ENCODE assay signal across 16 cellular contexts in the genomic region with DNA sequence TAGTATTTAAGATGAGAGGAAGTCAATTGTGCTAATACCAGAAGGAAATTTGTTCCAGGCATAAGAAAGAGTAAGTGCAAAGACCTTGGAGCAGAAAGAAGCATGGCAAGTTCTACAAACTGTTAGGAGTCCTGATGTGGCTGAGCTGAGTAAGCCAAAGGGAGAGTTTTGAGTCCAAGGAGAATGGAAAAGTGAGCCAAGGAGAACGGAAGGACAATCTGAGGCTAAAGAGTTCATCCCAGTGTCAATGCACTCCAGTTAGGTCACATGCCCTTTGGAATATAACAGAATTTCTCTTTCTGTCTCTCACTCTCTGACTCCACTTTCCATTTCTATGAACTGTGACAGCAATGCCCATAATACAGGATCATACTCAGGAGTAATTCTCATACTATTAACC.
A peak's percentile ranks its signal among the peaks of the same experiment; 100 is the strongest.
DNase-seq lines count a peak whose midpoint lies in the region; ATAC-seq, FAIRE-seq and TF ChIP-seq lines count a peak whose summit lies in the region.
"Had no signal": no experiment of that assay in that cellular context is flagged by ENCODE, and none has a peak within 500 bp of the region (broad histone marks: within the 10 kb centered on the region; RNA-seq: fewer than 3 reads in every experiment).

No MANE protein-coding gene starts in this region.

- H4K91ac ChIP-seq in H1 (replicated peaks; ENCODE audit: insufficient read length, low read length) = no peak overlapping the region

- H2AFZ ChIP-seq in HepG2 (ENCODE audit: low read length) = no peak overlapping the region
- H2AFZ ChIP-seq in H1 (ENCODE audit: low read length) = 0 out of 2 replicates have a peak overlapping the region, but pooled peaks have one; percentile 26
- no peak overlapping the region for H2AFZ ChIP-seq in osteoblast (ENCODE audit: low read length)

- H3K4me1 ChIP-seq in liver (ENCODE audit: control insufficient read depth in 4 of 4, insufficient read depth in 4 of 4, low read length in 3 of 4) = no peaks in the 10 kb centered on the region
- no peaks in the 10 kb centered on the region for H3K4me1 ChIP-seq in HepG2 (ENCODE audit: insufficient read depth, low read length)
- peaks cover 0 to 3% (median 0%) of the 10 kb centered on the region in 4 experiments; a peak in 1 of 7 replicates for H3K4me1 ChIP-seq in H1 (replicated peaks in 1 of 4; ENCODE audit: control insufficient read depth in 3 of 4, insufficient read depth in 4 of 4, low read length in 3 of 4)
- H3K4me1 ChIP-seq in osteoblast (ENCODE audit: insufficient read depth, low read length) = no peaks in the 10 kb centered on the region

- H3K9ac ChIP-seq in liver (ENCODE audit: low read depth in 1 of 2, low read length in 2 of 2) = no peak overlapping the region
- no peak overlapping the region for H3K9ac ChIP-seq in HepG2 (ENCODE audit: insufficient read depth, low read depth, low read length)
- H3K9ac ChIP-seq in H1 (replicated peaks in 1 of 4; ENCODE audit: extremely low read depth in 1 of 4, low read depth in 3 of 4, low read length in 3 of 4) = no peak overlapping the region
- H3K9ac ChIP-seq: BLaER1 treated with 17β-estradiol and CSF1 and Interleukin-3, amounts not matched to agents 10 nM and 100 nM had no signal

- H4K8ac ChIP-seq in H1 (ENCODE audit: extremely low read depth, insufficient read depth, low read length) = no peak overlapping the region

- H3K4me2 ChIP-seq in HepG2 (ENCODE audit: low read depth, low read length) (no peak overlapping the region), H1 (ENCODE audit: insufficient read depth in 1 of 2, low read depth in 2 of 2, low read length in 2 of 2) (no peak overlapping the region), osteoblast (ENCODE audit: insufficient read depth, low read length) (no peak overlapping the region)
- H3K4me2 ChIP-seq: BLaER1 treated with 17β-estradiol and CSF1 and Interleukin-3, amounts not matched to agents 10 nM and 100 nM had no signal

- no peaks in the 10 kb centered on the region for H3K4me1 Mint-ChIP-seq in activated CD4-positive, alpha-beta memory T cell treated with anti-CD3 and anti-CD28 coated beads for 36 hours (ENCODE audit: low read depth)
- H3K4me1 Mint-ChIP-seq: B cell had no signal

- POLR2A ChIA-PET in HepG2 (lab: Yijun Ruan, JAX) = no interaction called here
- POLR2A ChIA-PET in H1 (lab: Charles Lee; ENCODE audit: partially characterized antibody) = no interaction called here
- POLR2A ChIA-PET in activated CD4-positive, alpha-beta memory T cell treated with anti-CD3 and anti-CD28 coated beads for 36 hours (lab: Charles Lee) = no interaction called here

- H3K56ac ChIP-seq in H1 (replicated peaks; ENCODE audit: insufficient read length, low read depth, low read length) = no peak overlapping the region

- H3K23me2 ChIP-seq in H1 (ENCODE audit: low read depth, low read length) = no peaks in the 10 kb centered on the region

- 63% methylated on average over 1 of the region's 1 CpG for WGBS in liver
- 11% methylated on average over 1 of the region's 1 CpG for WGBS in HepG2 (ENCODE audit: low lambda C conversion rate)
- WGBS in H1 (ENCODE audit: extremely low coverage in 1 of 2, insufficient coverage in 1 of 2, insufficient read length in 1 of 2, insufficient replicate concordance in 2 of 2, low coverage in 1 of 2, low lambda C conversion rate in 2 of 2, missing lambda C conversion rate in 1 of 2), 2 experiments = 82% methylated on average over 1 of the region's 1 CpG; no CpG with 5 or more reads in 1 of the 2 experiments

- CTCF ChIA-PET in HepG2 (lab: Yijun Ruan, JAX; ENCODE audit: low intra/inter-chr PET ratio, low total read pairs) = no interaction called here
- CTCF ChIA-PET in H1 (lab: Charles Lee; ENCODE audit: partially characterized antibody) = interaction anchor here (0.8 to 1.6 kb wide), 4 partner anchors 12 to 56 kb away, joined by 3 to 4 read pairs (median 4); no protein-coding TSS in a partner anchor
- CTCF ChIA-PET in activated CD4-positive, alpha-beta memory T cell treated with anti-CD3 and anti-CD28 coated beads for 36 hours (lab: Charles Lee) = no interaction called here

- no peak overlapping the region for H3K4ac ChIP-seq in H1 (replicated peaks; ENCODE audit: insufficient read length, low read depth, low read length)

- H3K23ac ChIP-seq in H1 (ENCODE audit: insufficient read length) = no peak overlapping the region

- FAIRE-seq in HepG2 (lab: Jason Lieb, UNC) (no peak), H1 (lab: Jason Lieb, UNC) (no peak)
- FAIRE-seq: G401.6, GM12891 had no signal

- H2BK5ac ChIP-seq in H1 (ENCODE audit: low read depth, low read length) = no peak overlapping the region

- H3K4me3 ChIP-seq in liver (ENCODE audit: low read depth in 1 of 3, low read length in 3 of 3) = no peak overlapping the region
- H3K4me3 ChIP-seq in HepG2 (replicated peaks in 1 of 3; ENCODE audit: insufficient read depth in 1 of 3, low read depth in 2 of 3, low read length in 3 of 3) = no peak overlapping the region
- H3K4me3 ChIP-seq in H1 (ENCODE audit: extremely low read depth in 1 of 4, insufficient read depth in 2 of 4, low read depth in 3 of 4, low read length in 4 of 4) = no peak overlapping the region
- H3K4me3 ChIP-seq in osteoblast (ENCODE audit: insufficient read depth, low read length) = no peak overlapping the region
- H3K4me3 ChIP-seq: BLaER1 treated with 17β-estradiol and CSF1 and Interleukin-3, amounts not matched to agents 10 nM and 100 nM had no signal

- no peak overlapping the region for H3K4me3 Mint-ChIP-seq in activated CD4-positive, alpha-beta memory T cell treated with anti-CD3 and anti-CD28 coated beads for 36 hours
- H3K4me3 Mint-ChIP-seq: B cell; CD8-positive, alpha-beta T cell; H9 had no signal

- H2AK5ac ChIP-seq in H1 (ENCODE audit: low read depth, low read length) = no peak overlapping the region

- DNase-seq in HepG2 (ENCODE audit: low spot score) (no peak), H1 (ENCODE audit: low read depth in 1 of 2, low spot score in 2 of 2) (no peak), osteoblast (ENCODE audit: insufficient read length, low spot score, missing footprints) (peak; percentile 64), Kasumi-1 (lab: John Stamatoyannopoulos, UW) (no peak)
- DNase-seq in activated CD4-positive, alpha-beta memory T cell treated with anti-CD3 and anti-CD28 coated beads for 36 hours = no peak
- DNase-seq: 8988T; Calu3; CD8-positive, alpha-beta T cell; GOT3; H9 had no signal

- TF ChIP-seq CTCF in liver (IDR thresholded peaks at IDR 0.05; ENCODE audit: low read depth, low read length, missing input control) (no peak), HepG2 (CRISPR knock-in tag; IDR thresholded peaks at IDR 0.05) (no peak), H1 (IDR thresholded peaks at IDR 0.05; ENCODE audit: control extremely low read depth in 1 of 3, insufficient read depth in 1 of 3, low read depth in 1 of 3, low read length in 3 of 3) (no peak), osteoblast (IDR thresholded peaks at IDR 0.05; ENCODE audit: extremely low read depth, low read depth, low read length) (no peak)

- H2BK15ac ChIP-seq in H1 (ENCODE audit: low read length) = no peak overlapping the region

- no peak for TF ChIP-seq RAD21 in liver (IDR thresholded peaks at IDR 0.05)
- no peak for TF ChIP-seq RAD21 in HepG2 (CRISPR knock-in tag; IDR thresholded peaks at IDR 0.05)
- no peak for TF ChIP-seq RAD21 in H1 (IDR thresholded peaks at IDR 0.05 in 1 of 2, conservative IDR thresholded peaks at IDR 0.05 in 1 of 2; ENCODE audit: low read depth in 2 of 2, low read length in 2 of 2)

- no peaks in the 10 kb centered on the region for H3K27me3 ChIP-seq in liver (ENCODE audit: control insufficient read depth in 4 of 4, insufficient read depth in 4 of 4, low read length in 3 of 4)
- 0 out of 5 replicates have a peak, but pooled peaks cover 0 to 4% of the 10 kb centered on the region in 2 experiments for H3K27me3 ChIP-seq in HepG2 (ENCODE audit: control insufficient read depth in 1 of 2, insufficient read depth in 2 of 2, low read length in 2 of 2)
- no peaks in the 10 kb centered on the region for H3K27me3 ChIP-seq in H1 (replicated peaks in 1 of 4; ENCODE audit: control insufficient read depth in 3 of 4, extremely low read depth in 1 of 4, insufficient read depth in 3 of 4, low read length in 3 of 4)
- no peaks in the 10 kb centered on the region for H3K27me3 ChIP-seq in osteoblast (ENCODE audit: insufficient read depth, low read length)
- H3K27me3 ChIP-seq: BLaER1 treated with 17β-estradiol and CSF1 and Interleukin-3, amounts not matched to agents 10 nM and 100 nM had no signal

- H3K27ac ChIP-seq in liver (ENCODE audit: low read depth in 1 of 2, low read length in 2 of 2) (no peak overlapping the region), HepG2 (ENCODE audit: extremely low read length, insufficient read depth, low read length) (no peak overlapping the region), H1 (ENCODE audit: low read depth, low read length) (no peak overlapping the region), osteoblast (ENCODE audit: low read depth, low read length) (no peak overlapping the region)
- H3K27ac ChIP-seq: BLaER1 treated with 17β-estradiol and CSF1 and Interleukin-3, amounts not matched to agents 10 nM and 100 nM had no signal

- H3K36me3 Mint-ChIP-seq in activated CD4-positive, alpha-beta memory T cell treated with anti-CD3 and anti-CD28 coated beads for 36 hours = no peaks in the 10 kb centered on the region
- H3K36me3 Mint-ChIP-seq: CD8-positive, alpha-beta T cell had no signal

- H3K79me2 ChIP-seq in HepG2 (ENCODE audit: insufficient read depth, low read length) (no peaks in the 10 kb centered on the region), H1 (ENCODE audit: control insufficient read depth in 1 of 2, insufficient read depth in 2 of 2, low read length in 2 of 2) (no peaks in the 10 kb centered on the region), osteoblast (ENCODE audit: insufficient read depth, low read length) (no peaks in the 10 kb centered on the region)

- intact Hi-C loops in HepG2 (cut with micrococcal nuclease; ENCODE audit: unreplicated experiment) = no loop called here
- intact Hi-C loops in activated CD4-positive, alpha-beta memory T cell treated with anti-CD3 and anti-CD28 coated beads for 36 hours (cut with micrococcal nuclease) = no loop called here

- H3K14ac ChIP-seq in H1 (ENCODE audit: insufficient read length) = no peak overlapping the region

- H3K79me1 ChIP-seq in H1 (ENCODE audit: low read depth, low read length) = no peaks in the 10 kb centered on the region

- no peaks in the 10 kb centered on the region for H3K9me3 ChIP-seq in liver (ENCODE audit: control insufficient read depth in 4 of 4, low read length in 3 of 4)
- no peaks in the 10 kb centered on the region for H3K9me3 ChIP-seq in HepG2 (ENCODE audit: low read length)
- peaks cover 0 to 16% of the 10 kb centered on the region in 2 experiments; a peak in 2 of 4 replicates for H3K9me3 ChIP-seq in H1 (ENCODE audit: insufficient read depth in 2 of 2, low read depth in 1 of 2, low read length in 1 of 2)
- H3K9me3 ChIP-seq in osteoblast (ENCODE audit: low read depth, low read length) = no peaks in the 10 kb centered on the region

- no peaks in the 10 kb centered on the region for H3K27me3 Mint-ChIP-seq in activated CD4-positive, alpha-beta memory T cell treated with anti-CD3 and anti-CD28 coated beads for 36 hours
- H3K27me3 Mint-ChIP-seq: B cell had no signal

- H3K18ac ChIP-seq in H1 (ENCODE audit: extremely low read depth, low read length) = no peak overlapping the region

- no peaks in the 10 kb centered on the region for H3K36me3 ChIP-seq in liver (ENCODE audit: control insufficient read depth in 4 of 4, insufficient read depth in 3 of 4, low read depth in 1 of 4, low read length in 3 of 4)
- no peaks in the 10 kb centered on the region for H3K36me3 ChIP-seq in HepG2 (replicated peaks in 1 of 2; ENCODE audit: control insufficient read depth in 1 of 2, insufficient read depth in 2 of 2, low read length in 2 of 2)
- H3K36me3 ChIP-seq in H1 (ENCODE audit: control insufficient read depth in 2 of 4, insufficient read depth in 4 of 4, low read length in 3 of 4) = no peaks in the 10 kb centered on the region
- no peaks in the 10 kb centered on the region for H3K36me3 ChIP-seq in osteoblast (ENCODE audit: insufficient read depth, low read length)
- H3K36me3 ChIP-seq: BLaER1 treated with 17β-estradiol and CSF1 and Interleukin-3, amounts not matched to agents 10 nM and 100 nM had no signal

- no TSS peak for BruUV-seq in HepG2 (replicated peaks; lab: Mats Ljungman, UMichigan)

- H2BK20ac ChIP-seq in H1 (ENCODE audit: low read length) = no peak overlapping the region

- H4K20me1 ChIP-seq in HepG2 (ENCODE audit: insufficient read depth, low read length) (no peaks in the 10 kb centered on the region), H1 (replicated peaks in 1 of 2; ENCODE audit: control insufficient read depth in 1 of 2, insufficient read depth in 2 of 2, low read length in 2 of 2) (no peaks in the 10 kb centered on the region), osteoblast (ENCODE audit: insufficient read depth, low read length) (no peaks in the 10 kb centered on the region)
- H4K20me1 ChIP-seq: BLaER1 treated with 17β-estradiol and CSF1 and Interleukin-3, amounts not matched to agents 10 nM and 100 nM had no signal

- no peaks in the 10 kb centered on the region for H3K9me3 Mint-ChIP-seq in activated CD4-positive, alpha-beta memory T cell treated with anti-CD3 and anti-CD28 coated beads for 36 hours
- H3K9me3 Mint-ChIP-seq: CD8-positive, alpha-beta T cell had no signal

- ATAC-seq in HepG2 (no peak), GM21717 (IDR thresholded peaks at IDR 0.05; ENCODE audit: unreplicated experiment) (no peak)
- ATAC-seq: CD8-positive, alpha-beta T cell had no signal

- H2BK120ac ChIP-seq in H1 (replicated peaks; ENCODE audit: low read depth, low read length) = no peak overlapping the region

- no peak overlapping the region for H2BK12ac ChIP-seq in H1 (ENCODE audit: low read depth, low read length)

- no peak overlapping the region for H4K5ac ChIP-seq in H1 (ENCODE audit: insufficient read length, low read depth, low read length)

- in situ Hi-C loops in HepG2 (cut with HindIII; ENCODE audit: extremely low pct_ligation_motif_present, low pct_unique_long_range_greater_than_20kb) = no loop called here

- TF ChIP-seq EP300 in HepG2 (IDR thresholded peaks at IDR 0.05; ENCODE audit: low read depth in 2 of 2, low read length in 2 of 2) (no peak), HepG2 (CRISPR knock-in tag; IDR thresholded peaks at IDR 0.05; ENCODE audit: borderline replicate concordance) (no peak), H1 (IDR thresholded peaks at IDR 0.05; ENCODE audit: borderline replicate concordance in 1 of 2, low read depth in 2 of 2, low read length in 2 of 2) (no peak)

- no peak overlapping the region for H3K27ac Mint-ChIP-seq in activated CD4-positive, alpha-beta memory T cell treated with anti-CD3 and anti-CD28 coated beads for 36 hours
- H3K27ac Mint-ChIP-seq: B cell; CD8-positive, alpha-beta T cell; H9 had no signal

- TF ChIP-seq POLR2A in HepG2 (IDR thresholded peaks at IDR 0.05; ENCODE audit: insufficient read depth in 1 of 2, low read depth in 2 of 2, low read length in 2 of 2) (no peak), H1 (IDR thresholded peaks at IDR 0.05; ENCODE audit: control extremely low read depth in 1 of 2, low read depth in 2 of 2, low read length in 2 of 2) (no peak)
